In the genomic region with DNA sequence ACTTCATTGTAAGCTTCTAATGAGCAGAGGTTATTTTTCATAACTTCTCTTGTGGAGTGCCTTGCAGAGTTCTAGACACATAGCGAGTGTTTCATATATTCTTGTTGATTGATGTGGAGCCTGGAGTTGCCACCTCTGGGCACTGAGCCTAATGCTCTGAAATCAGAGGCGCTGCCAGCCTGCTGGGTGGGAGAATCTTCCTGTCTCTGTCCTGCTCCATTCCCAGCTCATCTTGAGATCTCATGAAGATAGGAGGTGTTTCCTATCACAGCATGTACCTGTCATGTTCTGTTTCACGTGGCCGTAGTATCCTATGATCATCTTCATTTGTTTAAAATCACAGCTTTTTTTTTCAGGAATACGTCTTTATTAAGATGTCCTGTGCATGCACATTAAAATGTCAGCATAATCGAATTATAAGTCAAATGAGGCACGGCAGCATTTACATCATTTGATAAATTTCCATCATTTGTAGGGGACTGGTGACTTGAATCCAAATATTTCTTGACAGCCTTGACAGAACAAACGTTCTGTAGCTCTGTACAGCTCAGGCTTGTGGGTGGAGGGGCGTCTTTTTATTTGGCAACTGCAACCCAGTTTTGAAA, we compare ENCODE assay signal across 24 cellular contexts.
"Had no signal": no experiment of that assay in that cellular context is flagged by ENCODE, and none has a peak within 500 bp of the region (broad histone marks: within the 10 kb centered on the region; RNA-seq: fewer than 3 reads in every experiment).

No MANE protein-coding gene starts in this region.

- DNase-seq: activated CD4-positive, alpha-beta T cell treated with anti-CD3 and anti-CD28 coated beads, Interleukin-2, amount 10 ng/mL, durations not matched to agents 24 days and 14 days; activated CD4-positive, alpha-beta T cell treated with anti-CD3 and anti-CD28 coated beads, Interleukin-2, amount 50 U/mL, for 48 hours; activated CD4-positive, CD25-positive, alpha-beta regulatory T cell treated with anti-CD3 and anti-CD28 coated beads, Interleukin-2, amount 50 U/mL, for 72 hours; activated CD8-positive, alpha-beta memory T cell treated with anti-CD3 and anti-CD28 coated beads, Interleukin-2, amount 10 ng/mL, durations not matched to agents 7 days and 5 days; activated effector memory CD4-positive, alpha-beta T cell treated with Interleukin-2 at 50 U/mL for 16 hours; activated naive CD4-positive, alpha-beta T cell; activated T-cell treated with anti-CD3 and anti-CD28 coated beads, Interleukin-2, amount 50 U/mL, for 24 hours; aorta; KG1; MV-4-11; NCI-H1417; NCI-H2029 treated with DMSO at 0.1 percent for 48 hours; NCI-H524 treated with DMSO at 0.1 percent for 48 hours; NCI-H774; NK-92 treated with Interleukin-12 subunit alpha and Interleukin-12 subunit beta, amount 100 ng/mL, for 24 hours; OCI-M1; RPMI8226; SHP77; T-helper 17 cell; T-helper 9 cell had no signal

- H3K9me3 ChIP-seq: breast epithelium, SJSA1 had no signal

- ATAC-seq: activated CD8-positive, alpha-beta memory T cell treated with anti-CD3 and anti-CD28 coated beads, Interleukin-2, amount 10 ng/mL, durations not matched to agents 7 days and 5 days; Panc1; T-helper 17 cell; WTC11 had no signal

- H3K27me3 ChIP-seq: breast epithelium, SJSA1 had no signal

- H3K4me1 ChIP-seq: breast epithelium, SJSA1 had no signal

- H3K36me3 ChIP-seq: breast epithelium, SJSA1 had no signal

- H3K4me3 ChIP-seq: breast epithelium, SJSA1 had no signal
